In genomic region chr10:2926918-2927660, GRCh38 we compare ENCODE assay signal across 14 cellular contexts.
DNase-seq lines count a peak whose midpoint lies in the region; ATAC-seq and TF ChIP-seq lines count a peak whose summit lies in the region.
"Had no signal": no experiment of that assay in that cellular context is flagged by ENCODE, and none has a peak within 500 bp of the region (broad histone marks: within the 10 kb centered on the region; RNA-seq: fewer than 3 reads in every experiment).

No MANE protein-coding gene starts in this region.

- 0 out of 22 replicates have a peak overlapping the region, but pooled peaks of 1 of the 11 experiments have one; percentile 14 for H3K9ac ChIP-seq in BLaER1 treated with 17β-estradiol and CSF1 and Interleukin-3, amounts not matched to agents 10 nM and 100 nM

- H3K4me3 Mint-ChIP-seq in activated CD4-positive, alpha-beta T cell treated with anti-CD3 and anti-CD28 coated beads for 36 hours = no peak overlapping the region
- H3K4me3 Mint-ChIP-seq: B cell; CD4-positive, alpha-beta T cell; H9; IgD-negative memory B cell had no signal

- H3K27me3 Mint-ChIP-seq in activated CD4-positive, alpha-beta T cell treated with anti-CD3 and anti-CD28 coated beads for 36 hours = peaks cover 25% of the 10 kb centered on the region

- peaks cover 6% of the 10 kb centered on the region for H3K4me1 Mint-ChIP-seq in activated CD4-positive, alpha-beta T cell treated with anti-CD3 and anti-CD28 coated beads for 36 hours

- H3K36me3 Mint-ChIP-seq in activated CD4-positive, alpha-beta T cell treated with anti-CD3 and anti-CD28 coated beads for 36 hours (ENCODE audit: low read depth) = no peaks in the 10 kb centered on the region

- no peak for ATAC-seq in activated CD4-positive, alpha-beta T cell treated with anti-CD3 and anti-CD28 coated beads for 36 hours

- H3K4me1 ChIP-seq in BLaER1 treated with 17β-estradiol and CSF1 and Interleukin-3, amounts not matched to agents 10 nM and 100 nM = peaks cover 16 to 47% (median 39%) of the 10 kb centered on the region in 10 experiments
- peaks cover 6% of the 10 kb centered on the region for H3K4me1 ChIP-seq in HEK293 (ENCODE audit: control insufficient read depth, insufficient read depth, low read length)
- peaks cover 13% of the 10 kb centered on the region for H3K4me1 ChIP-seq in osteoblast (ENCODE audit: insufficient read depth, low read length)
- H3K4me1 ChIP-seq: Caco-2 had no signal

- no peak overlapping the region for H3K4me3 ChIP-seq in BLaER1 treated with 17β-estradiol and CSF1 and Interleukin-3, amounts not matched to agents 10 nM and 100 nM
- H3K4me3 ChIP-seq in HEK293 (ENCODE audit: low read depth, low read length) (no peak overlapping the region), osteoblast (ENCODE audit: insufficient read depth, low read length) (no peak overlapping the region)

- no peak overlapping the region for H2AFZ ChIP-seq in osteoblast (ENCODE audit: low read length)

- intact Hi-C loops in activated CD4-positive, alpha-beta T cell treated with anti-CD3 and anti-CD28 coated beads for 36 hours (cut with DNase I, micrococcal nuclease) = no loop called here

- no peaks in the 10 kb centered on the region for H3K36me3 ChIP-seq in BLaER1 treated with 17β-estradiol and CSF1 and Interleukin-3, amounts not matched to agents 10 nM and 100 nM
- no peaks in the 10 kb centered on the region for H3K36me3 ChIP-seq in HEK293 (ENCODE audit: control insufficient read depth in 2 of 2, insufficient read depth in 1 of 2, low read length in 2 of 2)
- no peaks in the 10 kb centered on the region for H3K36me3 ChIP-seq in osteoblast (ENCODE audit: insufficient read depth, low read length)

- H4K20me1 ChIP-seq in BLaER1 treated with 17β-estradiol and CSF1 and Interleukin-3, amounts not matched to agents 10 nM and 100 nM = no peaks in the 10 kb centered on the region
- H4K20me1 ChIP-seq in osteoblast (ENCODE audit: insufficient read depth, low read length) = no peaks in the 10 kb centered on the region

- H3K27ac ChIP-seq in BLaER1 treated with 17β-estradiol and CSF1 and Interleukin-3, amounts not matched to agents 10 nM and 100 nM = no peak overlapping the region
- H3K27ac ChIP-seq in HEK293 (ENCODE audit: extremely low read depth, low read depth, low read length) (no peak overlapping the region), osteoblast (ENCODE audit: low read depth, low read length) (no peak overlapping the region)
- H3K27ac ChIP-seq: C4-2B had no signal

- H3K27ac Mint-ChIP-seq in activated CD4-positive, alpha-beta T cell treated with anti-CD3 and anti-CD28 coated beads for 36 hours = no peak overlapping the region
- H3K27ac Mint-ChIP-seq: B cell; CD4-positive, alpha-beta T cell; H9 had no signal

- no peaks in the 10 kb centered on the region for H3K9me3 Mint-ChIP-seq in activated CD4-positive, alpha-beta T cell treated with anti-CD3 and anti-CD28 coated beads for 36 hours (ENCODE audit: low read depth)
- H3K9me3 Mint-ChIP-seq: CD4-positive, alpha-beta T cell; IgD-negative memory B cell had no signal

- no peaks in the 10 kb centered on the region; a peak in 1 of 22 replicates for H3K27me3 ChIP-seq in BLaER1 treated with 17β-estradiol and CSF1 and Interleukin-3, amounts not matched to agents 10 nM and 100 nM
- H3K27me3 ChIP-seq in osteoblast (ENCODE audit: insufficient read depth, low read length) = peaks cover 15% of the 10 kb centered on the region

- TF ChIP-seq CTCF in HEK293 (tag by site-specific recombination; IDR thresholded peaks at IDR 0.05) (no peak), osteoblast (IDR thresholded peaks at IDR 0.05; ENCODE audit: extremely low read depth, low read depth, low read length) (no peak)

- CTCF ChIA-PET in HEK293 (lab: Yijun Ruan, JAX) = interaction anchor here (1.0 to 3.6 kb wide), 7 partner anchors 14 to 267 kb away, joined by 3 to 70 read pairs (median 10); no protein-coding TSS in a partner anchor
- CTCF ChIA-PET in activated CD4-positive, alpha-beta T cell treated with anti-CD3 and anti-CD28 coated beads for 36 hours (lab: Charles Lee) = interaction anchor here (0.6 to 1.7 kb wide), 5 partner anchors 21 to 51 kb away, joined by 3 to 7 read pairs (median 4); no protein-coding TSS in a partner anchor

- DNase-seq in islet precursor cell (peak; percentile 54), osteoblast (ENCODE audit: insufficient read length, low spot score, missing footprints) (peak; percentile 51), retina (no peak), superior temporal gyrus (ENCODE audit: extremely low spot score) (no peak)
- no peak for DNase-seq in activated CD4-positive, alpha-beta T cell treated with anti-CD3 and anti-CD28 coated beads for 36 hours
- DNase-seq: Caco-2; CD4-positive, alpha-beta T cell; GF-D8; H9 had no signal

- H3K79me2 ChIP-seq in osteoblast (ENCODE audit: insufficient read depth, low read length) = no peaks in the 10 kb centered on the region

- peaks cover 12 to 28% (median 18%) of the 10 kb centered on the region in 11 experiments for H3K9me3 ChIP-seq in BLaER1 treated with 17β-estradiol and CSF1 and Interleukin-3, amounts not matched to agents 10 nM and 100 nM (replicated peaks in 1 of 11)
- H3K9me3 ChIP-seq in HEK293 (ENCODE audit: control insufficient read depth, insufficient read depth, low read depth, low read length) = no peaks in the 10 kb centered on the region
- no peaks in the 10 kb centered on the region for H3K9me3 ChIP-seq in osteoblast (ENCODE audit: low read depth, low read length)

- POLR2A ChIA-PET in HEK293 (lab: Yijun Ruan, JAX) = no interaction called here
- POLR2A ChIA-PET in activated CD4-positive, alpha-beta T cell treated with anti-CD3 and anti-CD28 coated beads for 36 hours (lab: Charles Lee) = no interaction called here

- H3K4me2 ChIP-seq in BLaER1 treated with 17β-estradiol and CSF1 and Interleukin-3, amounts not matched to agents 10 nM and 100 nM = peak overlapping the region in 9 of 11 experiments; percentile 61 to 89 (median 78); a peak in 18 of 22 replicates
- no peak overlapping the region for H3K4me2 ChIP-seq in osteoblast (ENCODE audit: insufficient read depth, low read length)

TF ChIP-seq in HEK293, 187 proteins besides CTCF, POLR2A, EP300 and RAD21:
- TF ChIP-seq ZNF366 (tag by site-specific recombination; conservative IDR thresholded peaks at IDR 0.05) = 0 out of 2 replicates have a peak, but pooled peaks have one; percentile 32
- TF ChIP-seq AEBP2 (tag by site-specific recombination; IDR thresholded peaks at IDR 0.05; ENCODE audit: borderline replicate concordance) = no peak

Comparison
In these comparisons a context has a peak if more than half of its experiments do, and no peak if none do; other contexts are left out.
1. DNase-seq: peak in islet precursor cell (single experiment) and osteoblast (single experiment); none in activated CD4-positive, alpha-beta T cell treated with anti-CD3 and anti-CD28 coated beads for 36 hours (single experiment), retina (single experiment) and superior temporal gyrus (single experiment).